ENCODE assay signal across 8 cellular contexts in genomic region chr2:61853086-61853847, GRCh38. TPM values are rescaled to one million over a fixed set of nuclear protein-coding genes. Genes with fewer than 3 reads are reported as not detected.
A peak's percentile ranks its signal among the peaks of the same experiment; 100 is the strongest.
DNase-seq lines count a peak whose midpoint lies in the region; ATAC-seq, FAIRE-seq and TF ChIP-seq lines count a peak whose summit lies in the region.

No MANE protein-coding gene starts in this region.

- H3K4me3 ChIP-seq in mammary epithelial cell (replicated peaks in 1 of 3; ENCODE audit: insufficient read depth in 1 of 3, low read depth in 2 of 3, low read length in 3 of 3) (peak overlapping the region; percentile 76 to 82 (median 76)), kidney (ENCODE audit: low read length in 2 of 2) (peak overlapping the region; percentile 99 to 100)

- dilution Hi-C loops in mammary epithelial cell (cut with HindIII; ENCODE audit: low sequenced_read_pairs), result no loop called here

- WGBS in mammary epithelial cell (ENCODE audit: low coverage, missing lambda C conversion rate), result 9% methylated on average over 12 of the region's 26 CpGs

- H3K27ac ChIP-seq in mammary epithelial cell (ENCODE audit: insufficient read depth, low read depth, low read length), result peak overlapping the region; percentile 79
- H3K27ac ChIP-seq in kidney (ENCODE audit: low read depth in 2 of 2, low read length in 2 of 2), result peak overlapping the region; percentile 91 to 95

- no peaks in the 10 kb centered on the region for H3K27me3 ChIP-seq in mammary epithelial cell (ENCODE audit: insufficient read depth, low read length)

- TF ChIP-seq CTCF in mammary epithelial cell (conservative IDR thresholded peaks at IDR 0.05 in 1 of 2, IDR thresholded peaks at IDR 0.05 in 1 of 2; ENCODE audit: extremely low read depth in 1 of 2, insufficient read depth in 1 of 2, low read depth in 1 of 2, low read length in 2 of 2), result peak in 1 of 2 donors; percentile 19
- peak; percentile 3 for TF ChIP-seq CTCF in kidney (IDR thresholded peaks at IDR 0.05; ENCODE audit: borderline replicate concordance, extremely low read depth, insufficient read depth)

- peak overlapping the region; percentile 96 for H3K4me2 ChIP-seq in mammary epithelial cell (ENCODE audit: insufficient read depth, low read depth, low read length)

- no peaks in the 10 kb centered on the region for H4K20me1 ChIP-seq in mammary epithelial cell (ENCODE audit: insufficient read depth, low read length)

- H3K9ac ChIP-seq in mammary epithelial cell (ENCODE audit: insufficient read depth, low read length) (peak overlapping the region; percentile 69), kidney (ENCODE audit: low read length in 2 of 2) (peak overlapping the region; percentile 49 to 89)

- no peaks in the 10 kb centered on the region for H3K79me2 ChIP-seq in mammary epithelial cell (ENCODE audit: insufficient read depth, low read length)

- peaks cover 8% of the 10 kb centered on the region for H3K4me1 ChIP-seq in mammary epithelial cell (ENCODE audit: insufficient read depth, low read length)
- H3K4me1 ChIP-seq in kidney (ENCODE audit: control insufficient read depth in 1 of 2, insufficient read depth in 1 of 2, low read depth in 1 of 2, low read length in 2 of 2), result peaks cover 0 to 2% of the 10 kb centered on the region in 2 donors

- H3K36me3 ChIP-seq in mammary epithelial cell (ENCODE audit: insufficient read depth, low read length), result no peaks in the 10 kb centered on the region
- no peaks in the 10 kb centered on the region for H3K36me3 ChIP-seq in kidney (ENCODE audit: control insufficient read depth in 1 of 2, insufficient read depth in 2 of 2, low read length in 2 of 2)

- FAIRE-seq in GM19239 (lab: Jason Lieb, UNC), result peak; percentile 61
- FAIRE-seq in kidney (lab: Jason Lieb, UNC), result no peak

- H2AFZ ChIP-seq in mammary epithelial cell (ENCODE audit: low read depth, low read length), result peak overlapping the region; percentile 96

- ATAC-seq in HG03139 (IDR thresholded peaks at IDR 0.05; ENCODE audit: unreplicated experiment), result peak; percentile 54
- peak; percentile 62 for ATAC-seq in stimulated activated naive CD8-positive, alpha-beta T cell treated with anti-CD3 and anti-CD28 coated beads, Interleukin-15, Interleukin-2, amounts not matched to agents 100 U/mL and 50 U/mL, for 24 hours

- no TSS peak for BruUV-seq in mammary epithelial cell (replicated peaks; lab: Mats Ljungman, UMichigan)

- peak; percentile 88 for DNase-seq in DMS53 (lab: John Stamatoyannopoulos, UW)
- peak; percentile 37 for DNase-seq in GM19239 (ENCODE audit: insufficient read length, low spot score)
- DNase-seq in NCI-H748 treated with DMSO at 0.1 percent for 48 hours (lab: John Stamatoyannopoulos, UW), result peak; percentile 37
- peak; percentile 1 for DNase-seq in mammary epithelial cell
- DNase-seq in kidney, result no peak
- DNase-seq in stimulated activated naive CD8-positive, alpha-beta T cell treated with anti-CD3 and anti-CD28 coated beads, Interleukin-15, Interleukin-2, amounts not matched to agents 100 U/mL and 50 U/mL, for 24 hours, result peak; percentile 68
- DNase-seq in activated CD8-positive, alpha-beta memory T cell treated with anti-CD3 and anti-CD28 coated beads for 24 hours, result no peak

- in situ Hi-C loops in mammary epithelial cell (cut with MboI; ENCODE audit: low sequenced_read_pairs in 2 of 2), result no loop called here

- intact Hi-C loops in mammary epithelial cell (cut with micrococcal nuclease), result loop anchor here (5.0 kb wide), 1 partner anchor 196 kb away; no protein-coding TSS in a partner anchor
- intact Hi-C loops in kidney (cut with DNase I), result no loop called here

- no peaks in the 10 kb centered on the region for H3K9me3 ChIP-seq in mammary epithelial cell (replicated peaks; ENCODE audit: insufficient read depth, low read length)
- no peaks in the 10 kb centered on the region for H3K9me3 ChIP-seq in kidney (ENCODE audit: control insufficient read depth in 1 of 2, low read length in 2 of 2)

- CTCF ChIA-PET in mammary epithelial cell (lab: Charles Lee; ENCODE audit: low non-redundant PET), result no interaction called here

RNA-seq across cellular contexts. Expression of gene FAM161A, which starts 0.6 kb away (rescaled TPM):
- total RNA-seq in mammary epithelial cell, result 1 to 10 TPM; 1.3 to 2.4 TPM
- polyA plus RNA-seq in mammary epithelial cell, result 0.46 TPM
- not detected for polyA minus RNA-seq in mammary epithelial cell
- 3.7 TPM for total RNA-seq in kidney
- polyA plus RNA-seq in kidney (ENCODE audit: insufficient read depth, low read depth, low replicate concordance), result 1.5 TPM

RNA-seq across cellular contexts. Expression of gene CCT4, which starts 35.2 kb away (rescaled TPM):
- 100 to 1,000 TPM; 117 to 205 TPM for total RNA-seq in mammary epithelial cell
- 159 TPM for polyA plus RNA-seq in mammary epithelial cell
- polyA minus RNA-seq in mammary epithelial cell, result 236 TPM
- 99.3 TPM for total RNA-seq in kidney
- 121 TPM for polyA plus RNA-seq in kidney (ENCODE audit: insufficient read depth, low read depth, low replicate concordance)

RNA-seq across cellular contexts. Expression of gene COMMD1, which starts 52.2 kb away (rescaled TPM):
- 10 to 100 TPM; 30.0 to 41.0 TPM for total RNA-seq in mammary epithelial cell
- 34.0 TPM for polyA plus RNA-seq in mammary epithelial cell
- polyA minus RNA-seq in mammary epithelial cell, result 26.8 TPM
- total RNA-seq in kidney, result 38.5 TPM
- 99.4 TPM for polyA plus RNA-seq in kidney (ENCODE audit: insufficient read depth, low read depth, low replicate concordance)

Comparison
In these comparisons a context has a peak if more than half of its experiments do, and no peak if none do; other contexts are left out.
1. DNase-seq: peak in DMS53 (single experiment), GM19239 (single experiment), NCI-H748 treated with DMSO at 0.1 percent for 48 hours (single experiment), mammary epithelial cell (single experiment) and stimulated activated naive CD8-positive, alpha-beta T cell treated with anti-CD3 and anti-CD28 coated beads, Interleukin-15, Interleukin-2, amounts not matched to agents 100 U/mL and 50 U/mL, for 24 hours (single experiment); none in kidney (single experiment) and activated CD8-positive, alpha-beta memory T cell treated with anti-CD3 and anti-CD28 coated beads for 24 hours (single experiment).